ENCODE assay signal across 33 cellular contexts in genomic region chr5:115884704-115885103, GRCh38.
"Had no signal": no experiment of that assay in that cellular context is flagged by ENCODE, and none has a peak within 500 bp of the region (broad histone marks: within the 10 kb centered on the region; RNA-seq: fewer than 3 reads in every experiment).

No MANE protein-coding gene starts in this region.

- H3K4me1 ChIP-seq: parathyroid adenoma, psoas muscle, spleen, suprapubic skin, testis, upper lobe of right lung, uterus had no signal

- H3K4me3 ChIP-seq: ovary, psoas muscle, skin epidermis, smooth muscle cell, spleen, suprapubic skin, testis, tibial artery, transverse colon, upper lobe of right lung, uterus had no signal

- DNase-seq: naive thymus-derived CD4-positive, alpha-beta T cell; natural killer cell; nephron progenitor cell; nucleus accumbens; ovary; posterior cingulate gyrus; psoas muscle; right cardiac atrium; spleen; stimulated activated CD4-positive, alpha-beta T cell treated with anti-CD3 and anti-CD28 coated beads, Interleukin-12 subunit alpha, Interleukin-12 subunit beta, amount 100 ng/mL, for 4 hours; stimulated activated CD4-positive, alpha-beta T cell treated with anti-CD3 and anti-CD28 coated beads, Interleukin-1b, Interleukin-23, amount 100 ng/mL, for 48 hours; stimulated activated CD4-positive, alpha-beta T cell treated with anti-CD3 and anti-CD28 coated beads, Interleukin-4, amount 100 ng/mL, for 1 hour; stimulated activated CD4-positive, alpha-beta T cell treated with anti-CD3 and anti-CD28 coated beads, Interleukin-4, amount 100 ng/mL, for 4 hours; stimulated activated CD8-positive, alpha-beta memory T cell treated with anti-CD3 and anti-CD28 coated beads, Interleukin-4, amount 100 ng/mL, for 48 hours; stimulated activated naive CD4-positive, alpha-beta T cell; stimulated activated naive CD8-positive, alpha-beta T cell treated with anti-CD3 and anti-CD28 coated beads, Interleukin-15, amount 100 ng/mL, for 72 hours; stimulated activated naive CD8-positive, alpha-beta T cell treated with anti-CD3 and anti-CD28 coated beads, Interleukin-15, Interleukin-2, amounts not matched to agents 100 U/mL and 50 U/mL, for 24 hours; substantia nigra; testis; tibial artery; upper lobe of right lung; uterus had no signal

- H3K4me2 ChIP-seq: smooth muscle cell had no signal

- H3K9me3 ChIP-seq: neutrophil, ovary, psoas muscle, suprapubic skin, testis, tibial artery, transverse colon, upper lobe of right lung, uterus had no signal

- H3K27me3 ChIP-seq: neutrophil, ovary, spleen, suprapubic skin, testis, tibial artery, transverse colon, upper lobe of right lung, uterus had no signal

- H3K36me3 Mint-ChIP-seq: natural killer cell had no signal

- H3K36me3 ChIP-seq: ovary, upper lobe of right lung, uterus had no signal

- H3K4me3 Mint-ChIP-seq: naive thymus-derived CD4-positive, alpha-beta T cell; natural killer cell; nephron progenitor cell; neural crest cell; stimulated activated memory B cell treated with anti-CD40 and anti-IgM and Interleukin-4, amounts not matched to agents 10 μg/mL and 1 μg/mL and 100 μg/mL, for 72 hours; stimulated activated naive CD8-positive, alpha-beta T cell treated with anti-CD3 and anti-CD28 coated beads, Interleukin-15, amount 100 ng/mL, for 72 hours; type B pancreatic cell had no signal

- ATAC-seq: naive thymus-derived CD4-positive, alpha-beta T cell; natural killer cell; psoas muscle; right cardiac atrium; sciatic nerve; stimulated activated memory B cell treated with anti-CD40 and anti-IgM and Interleukin-4, amounts not matched to agents 10 μg/mL and 1 μg/mL and 100 μg/mL, for 72 hours; stimulated activated naive CD8-positive, alpha-beta T cell treated with anti-CD3 and anti-CD28 coated beads, Interleukin-15, amount 100 ng/mL, for 72 hours; stimulated activated naive CD8-positive, alpha-beta T cell treated with anti-CD3 and anti-CD28 coated beads, Interleukin-15, Interleukin-2, amounts not matched to agents 100 U/mL and 50 U/mL, for 24 hours; upper lobe of right lung had no signal

- H3K27ac ChIP-seq: neutrophil, ovary, parathyroid adenoma, psoas muscle, skin epidermis, spleen, suprapubic skin, testis, tibial artery, transverse colon, upper lobe of right lung, uterus had no signal

- H3K4me1 Mint-ChIP-seq: nephron progenitor cell; neural crest cell; stimulated activated memory B cell treated with anti-CD40 and anti-IgM and Interleukin-4, amounts not matched to agents 10 μg/mL and 1 μg/mL and 100 μg/mL, for 72 hours; stimulated activated naive CD8-positive, alpha-beta T cell treated with anti-CD3 and anti-CD28 coated beads, Interleukin-15, amount 100 ng/mL, for 72 hours had no signal

- H3K9me3 Mint-ChIP-seq: natural killer cell; stimulated activated memory B cell treated with anti-CD40 and anti-IgM and Interleukin-4, amounts not matched to agents 10 μg/mL and 1 μg/mL and 100 μg/mL, for 72 hours had no signal

- H2AFZ ChIP-seq: parathyroid adenoma had no signal

- H3K27me3 Mint-ChIP-seq: naive thymus-derived CD4-positive, alpha-beta T cell; progenitor cell of endocrine pancreas; stimulated activated memory B cell treated with anti-CD40 and anti-IgM and Interleukin-4, amounts not matched to agents 10 μg/mL and 1 μg/mL and 100 μg/mL, for 72 hours; stimulated activated naive CD8-positive, alpha-beta T cell treated with anti-CD3 and anti-CD28 coated beads, Interleukin-15, amount 100 ng/mL, for 72 hours; type B pancreatic cell had no signal

- H3K9ac ChIP-seq: parathyroid adenoma had no signal

- H3K27ac Mint-ChIP-seq: naive thymus-derived CD4-positive, alpha-beta T cell; natural killer cell; nephron progenitor cell; progenitor cell of endocrine pancreas; stimulated activated memory B cell treated with anti-CD40 and anti-IgM and Interleukin-4, amounts not matched to agents 10 μg/mL and 1 μg/mL and 100 μg/mL, for 72 hours; stimulated activated naive CD8-positive, alpha-beta T cell treated with anti-CD3 and anti-CD28 coated beads, Interleukin-15, amount 100 ng/mL, for 72 hours; type B pancreatic cell had no signal
